ENCODE assay signal across 19 cellular contexts in the genomic region with DNA sequence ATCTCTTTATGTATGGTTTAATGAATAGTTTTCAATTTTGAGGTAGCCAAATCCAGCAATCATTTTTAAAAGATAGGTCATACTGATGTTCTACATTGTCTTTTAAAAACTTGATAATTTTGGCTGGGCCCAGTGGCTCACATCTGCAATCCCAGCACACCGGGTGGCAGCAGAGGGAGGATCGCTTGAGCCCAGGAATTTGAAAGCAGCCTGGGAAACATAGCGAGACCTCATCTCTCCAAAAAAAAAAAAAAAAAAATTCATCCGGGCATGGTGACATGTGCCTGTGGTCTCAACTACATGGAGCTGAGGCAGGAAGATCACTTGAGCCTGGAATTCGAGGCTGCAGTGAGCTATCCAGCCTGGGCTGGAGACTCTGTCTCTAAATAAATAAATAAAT.
DNase-seq lines count a peak whose midpoint lies in the region; TF ChIP-seq lines count a peak whose summit lies in the region.
"Had no signal": no experiment of that assay in that cellular context is flagged by ENCODE, and none has a peak within 500 bp of the region (broad histone marks: within the 10 kb centered on the region; RNA-seq: fewer than 3 reads in every experiment).

No MANE protein-coding gene starts in this region.

- H3K4me1 Mint-ChIP-seq in endodermal cell: no peaks in the 10 kb centered on the region
- H3K4me1 Mint-ChIP-seq: activated CD8-positive, alpha-beta memory T cell treated with anti-CD3 and anti-CD28 coated beads, Interleukin-2, amount 10 ng/mL, durations not matched to agents 7 days and 5 days; IgD-negative memory B cell had no signal

- H3K27ac ChIP-seq in endodermal cell (ENCODE audit: low read depth, low read length) (no peak overlapping the region), neuronal stem cell (replicated peaks; ENCODE audit: low read length) (no peak overlapping the region)
- H3K27ac ChIP-seq: A549, foreskin keratinocyte, pancreas had no signal

- no peaks in the 10 kb centered on the region for H3K27me3 Mint-ChIP-seq in endodermal cell (ENCODE audit: insufficient read depth)
- H3K27me3 Mint-ChIP-seq: activated CD8-positive, alpha-beta memory T cell treated with anti-CD3 and anti-CD28 coated beads, Interleukin-2, amount 10 ng/mL, durations not matched to agents 7 days and 5 days; IgD-negative memory B cell had no signal

- H3K4me1 ChIP-seq in endodermal cell (ENCODE audit: control insufficient read depth, insufficient read depth, low read length): no peaks in the 10 kb centered on the region
- H3K4me1 ChIP-seq in neuronal stem cell (ENCODE audit: control insufficient read depth in 2 of 2, insufficient read depth in 1 of 2, low read depth in 1 of 2, low read length in 2 of 2): no peaks in the 10 kb centered on the region
- H3K4me1 ChIP-seq: A549, foreskin keratinocyte, pancreas had no signal

- H3K23ac ChIP-seq in neuronal stem cell (ENCODE audit: low read depth, low read length, poor library complexity): no peak overlapping the region

- H2AK5ac ChIP-seq in neuronal stem cell (ENCODE audit: low read depth, low read length): no peak overlapping the region

- no peaks in the 10 kb centered on the region for H3K79me1 ChIP-seq in neuronal stem cell (ENCODE audit: low read depth, low read length)

- H3K36me3 Mint-ChIP-seq in endodermal cell (ENCODE audit: low read depth): no peaks in the 10 kb centered on the region
- H3K36me3 Mint-ChIP-seq: activated CD8-positive, alpha-beta memory T cell treated with anti-CD3 and anti-CD28 coated beads, Interleukin-2, amount 10 ng/mL, durations not matched to agents 7 days and 5 days; IgD-negative memory B cell had no signal

- no peaks in the 10 kb centered on the region for H3K27me3 ChIP-seq in endodermal cell (ENCODE audit: control insufficient read depth, insufficient read depth, low read length, poor library complexity, severe bottlenecking)
- no peaks in the 10 kb centered on the region for H3K27me3 ChIP-seq in neuronal stem cell (ENCODE audit: control insufficient read depth in 3 of 3, insufficient read depth in 3 of 3, low read depth in 1 of 3, low read length in 3 of 3)
- H3K27me3 ChIP-seq: foreskin keratinocyte, pancreas had no signal

- no peaks in the 10 kb centered on the region for H3K36me3 ChIP-seq in endodermal cell (ENCODE audit: control insufficient read depth, insufficient read depth, low read length)
- no peaks in the 10 kb centered on the region for H3K36me3 ChIP-seq in neuronal stem cell (replicated peaks in 1 of 2; ENCODE audit: control insufficient read depth in 2 of 2, insufficient read depth in 2 of 2, low read length in 2 of 2)
- H3K36me3 ChIP-seq: pancreas had no signal

- 40% methylated on average over 5 of the region's 5 CpGs; no CpG with 5 or more reads in 1 of the 2 experiments for WGBS in endodermal cell (ENCODE audit: insufficient coverage in 1 of 2, insufficient read length in 1 of 2), 2 experiments
- WGBS in neuronal stem cell (ENCODE audit: extremely low coverage in 2 of 2, insufficient read length in 2 of 2, insufficient replicate concordance in 1 of 2), 2 donors: no CpG with 5 or more reads among the region's 5 CpGs

- H3K4me3 ChIP-seq in endodermal cell (ENCODE audit: low read length) (no peak overlapping the region), neuronal stem cell (ENCODE audit: low read length in 2 of 2) (no peak overlapping the region)
- H3K4me3 ChIP-seq: A549, pancreas had no signal

- no peak overlapping the region for H2BK15ac ChIP-seq in neuronal stem cell (ENCODE audit: low read length)

- no peak overlapping the region for H2BK12ac ChIP-seq in neuronal stem cell (ENCODE audit: low read length)

- no peak overlapping the region for H2BK5ac ChIP-seq in neuronal stem cell (ENCODE audit: low read length)

- no peak overlapping the region for H3K9ac ChIP-seq in endodermal cell (ENCODE audit: extremely low read depth, low read length, poor library complexity, severe bottlenecking)
- no peak overlapping the region for H3K9ac ChIP-seq in neuronal stem cell (ENCODE audit: low read depth, low read length, poor library complexity)

- H3K4ac ChIP-seq in neuronal stem cell (ENCODE audit: low read length): no peak overlapping the region

- no peaks in the 10 kb centered on the region for H3K9me3 Mint-ChIP-seq in endodermal cell
- H3K9me3 Mint-ChIP-seq: IgD-negative memory B cell had no signal

- no peak overlapping the region for H3K4me3 Mint-ChIP-seq in endodermal cell
- H3K4me3 Mint-ChIP-seq: activated CD8-positive, alpha-beta memory T cell treated with anti-CD3 and anti-CD28 coated beads, Interleukin-2, amount 10 ng/mL, durations not matched to agents 7 days and 5 days; IgD-negative memory B cell had no signal

- peak; percentile 6 for DNase-seq in NCI-H748 (lab: John Stamatoyannopoulos, UW; ENCODE audit: unreplicated experiment)
- DNase-seq in NCI-H748 treated with DMSO at 0.1 percent for 48 hours (lab: John Stamatoyannopoulos, UW): no peak
- peak; percentile 31 for DNase-seq in RKO (ENCODE audit: low spot score)
- peak; percentile 83 for DNase-seq in endodermal cell
- DNase-seq in neuronal stem cell (ENCODE audit: low spot score): peak; percentile 6
- DNase-seq in GOT3 (lab: John Stamatoyannopoulos, UW): no peak
- no peak for DNase-seq in AG08395 (ENCODE audit: low spot score)
- no peak for DNase-seq in NCI-H1436 (lab: John Stamatoyannopoulos, UW)
- DNase-seq: activated CD8-positive, alpha-beta memory T cell treated with anti-CD3 and anti-CD28 coated beads, Interleukin-2, amount 10 ng/mL, durations not matched to agents 7 days and 5 days; activated effector memory CD4-positive, alpha-beta T cell treated with Interleukin-2 at 50 U/mL for 16 hours; EL; foreskin keratinocyte; NCI-H1092 treated with DMSO at 0.1 percent for 48 hours; NCI-H2171 treated with DMSO at 0.1 percent for 48 hours; NK-92 treated with Interleukin-12 subunit alpha and Interleukin-12 subunit beta, amount 100 ng/mL, for 24 hours; pancreas; stimulated activated CD4-positive, alpha-beta T cell treated with anti-CD3 and anti-CD28 coated beads, Interleukin-2, amount 100 ng/mL, for 24 hours had no signal

- no peak overlapping the region for H4K8ac ChIP-seq in neuronal stem cell (ENCODE audit: low read depth, low read length)

- H3K18ac ChIP-seq in neuronal stem cell (ENCODE audit: low read length): no peak overlapping the region

- no peak overlapping the region for H3K4me2 ChIP-seq in neuronal stem cell (ENCODE audit: insufficient read depth, low read length, poor library complexity, severe bottlenecking)
- H3K4me2 ChIP-seq: A549 had no signal

- TF ChIP-seq CTCF in endodermal cell (conservative IDR thresholded peaks at IDR 0.05): peak; percentile 64

- H2BK120ac ChIP-seq in neuronal stem cell (ENCODE audit: low read depth, low read length): no peak overlapping the region

- H3K27ac Mint-ChIP-seq in endodermal cell: no peak overlapping the region
- H3K27ac Mint-ChIP-seq: activated CD8-positive, alpha-beta memory T cell treated with anti-CD3 and anti-CD28 coated beads, Interleukin-2, amount 10 ng/mL, durations not matched to agents 7 days and 5 days; IgD-negative memory B cell had no signal

- no peak overlapping the region for H4K91ac ChIP-seq in neuronal stem cell (ENCODE audit: low read depth, low read length, poor library complexity)

- H3K14ac ChIP-seq in neuronal stem cell (ENCODE audit: low read length): no peak overlapping the region

- no peak overlapping the region for H2AFZ ChIP-seq in neuronal stem cell (ENCODE audit: low read length)

- H3K9me3 ChIP-seq in endodermal cell (ENCODE audit: control insufficient read depth, low read length) (no peaks in the 10 kb centered on the region), neuronal stem cell (replicated peaks in 1 of 2; ENCODE audit: control insufficient read depth in 2 of 2, insufficient read depth in 1 of 2, low read depth in 1 of 2, low read length in 2 of 2) (no peaks in the 10 kb centered on the region)
- H3K9me3 ChIP-seq: A549, pancreas had no signal

Comparison
In these comparisons a context has a peak if more than half of its experiments do, and no peak if none do; other contexts are left out.
1. DNase-seq: peak in NCI-H748 (single experiment), RKO (single experiment), endodermal cell (single experiment) and neuronal stem cell (single experiment); none in NCI-H748 treated with DMSO at 0.1 percent for 48 hours (single experiment), GOT3 (single experiment), AG08395 (single experiment) and NCI-H1436 (single experiment).